ENCODE assay signal across 2 cellular contexts in the genomic region with DNA sequence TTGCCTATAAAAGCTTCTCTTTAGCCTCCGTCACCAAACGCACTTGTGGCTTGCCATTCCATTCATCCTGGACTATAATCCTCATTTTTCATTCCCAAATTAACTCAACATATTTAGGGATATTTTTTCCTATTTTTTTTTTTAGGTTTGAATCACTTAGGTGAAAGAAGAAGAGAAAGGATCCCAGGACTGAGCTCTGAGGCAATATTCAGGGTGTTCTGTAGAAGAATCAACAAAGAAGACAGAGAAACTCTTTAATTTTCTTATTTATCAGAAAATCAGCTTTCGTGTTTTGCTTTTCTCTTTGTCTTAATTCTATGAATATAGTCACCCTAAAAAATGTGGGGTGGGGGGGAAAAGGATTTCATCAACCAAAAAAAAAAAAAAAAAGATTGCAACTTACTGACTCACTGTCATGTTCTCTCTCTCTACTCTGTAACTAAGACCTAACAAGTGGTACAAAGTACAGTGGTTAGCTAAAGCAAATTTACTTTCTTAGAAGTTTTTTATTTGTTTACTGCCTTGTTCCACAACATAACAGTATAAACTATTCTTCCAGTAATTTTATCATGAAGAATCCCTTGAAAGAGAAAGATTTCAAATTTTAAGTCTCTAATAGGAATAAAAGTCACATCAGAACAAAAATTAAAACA.
A peak's percentile ranks its signal among the peaks of the same experiment; 100 is the strongest.
TF ChIP-seq lines count a peak whose summit lies in the region.

No MANE protein-coding gene starts in this region.

TF ChIP-seq in SK-N-SH treated with all-trans-retinoic acid at 6 μM for 48 hours, 23 proteins besides CTCF, POLR2A, EP300 and RAD21 (continued from another document):
- TF ChIP-seq, protein P1, sequence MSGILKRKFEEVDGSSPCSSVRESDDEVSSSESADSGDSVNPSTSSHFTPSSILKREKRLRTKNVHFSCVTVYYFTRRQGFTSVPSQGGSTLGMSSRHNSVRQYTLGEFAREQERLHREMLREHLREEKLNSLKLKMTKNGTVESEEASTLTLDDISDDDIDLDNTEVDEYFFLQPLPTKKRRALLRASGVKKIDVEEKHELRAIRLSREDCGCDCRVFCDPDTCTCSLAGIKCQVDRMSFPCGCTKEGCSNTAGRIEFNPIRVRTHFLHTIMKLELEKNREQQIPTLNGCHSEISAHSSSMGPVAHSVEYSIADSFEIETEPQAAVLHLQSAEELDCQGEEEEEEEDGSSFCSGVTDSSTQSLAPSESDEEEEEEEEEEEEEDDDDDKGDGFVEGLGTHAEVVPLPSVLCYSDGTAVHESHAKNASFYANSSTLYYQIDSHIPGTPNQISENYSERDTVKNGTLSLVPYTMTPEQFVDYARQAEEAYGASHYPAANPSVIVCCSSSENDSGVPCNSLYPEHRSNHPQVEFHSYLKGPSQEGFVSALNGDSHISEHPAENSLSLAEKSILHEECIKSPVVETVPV (CRISPR knock-in tag; IDR thresholded peaks at IDR 0.05) = no peak
- TF ChIP-seq GLIS3 (CRISPR knock-in tag; IDR thresholded peaks at IDR 0.05) = no peak

TF ChIP-seq in HepG2, 621 proteins besides CTCF, POLR2A, EP300 and RAD21 (continued from another document):
- TF ChIP-seq, protein P2, sequence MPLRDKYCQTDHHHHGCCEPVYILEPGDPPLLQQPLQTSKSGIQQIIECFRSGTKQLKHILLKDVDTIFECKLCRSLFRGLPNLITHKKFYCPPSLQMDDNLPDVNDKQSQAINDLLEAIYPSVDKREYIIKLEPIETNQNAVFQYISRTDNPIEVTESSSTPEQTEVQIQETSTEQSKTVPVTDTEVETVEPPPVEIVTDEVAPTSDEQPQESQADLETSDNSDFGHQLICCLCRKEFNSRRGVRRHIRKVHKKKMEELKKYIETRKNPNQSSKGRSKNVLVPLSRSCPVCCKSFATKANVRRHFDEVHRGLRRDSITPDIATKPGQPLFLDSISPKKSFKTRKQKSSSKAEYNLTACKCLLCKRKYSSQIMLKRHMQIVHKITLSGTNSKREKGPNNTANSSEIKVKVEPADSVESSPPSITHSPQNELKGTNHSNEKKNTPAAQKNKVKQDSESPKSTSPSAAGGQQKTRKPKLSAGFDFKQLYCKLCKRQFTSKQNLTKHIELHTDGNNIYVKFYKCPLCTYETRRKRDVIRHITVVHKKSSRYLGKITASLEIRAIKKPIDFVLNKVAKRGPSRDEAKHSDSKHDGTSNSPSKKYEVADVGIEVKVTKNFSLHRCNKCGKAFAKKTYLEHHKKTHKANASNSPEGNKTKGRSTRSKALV (CRISPR knock-in tag; IDR thresholded peaks at IDR 0.05) = no peak
- TF ChIP-seq, protein P3, sequence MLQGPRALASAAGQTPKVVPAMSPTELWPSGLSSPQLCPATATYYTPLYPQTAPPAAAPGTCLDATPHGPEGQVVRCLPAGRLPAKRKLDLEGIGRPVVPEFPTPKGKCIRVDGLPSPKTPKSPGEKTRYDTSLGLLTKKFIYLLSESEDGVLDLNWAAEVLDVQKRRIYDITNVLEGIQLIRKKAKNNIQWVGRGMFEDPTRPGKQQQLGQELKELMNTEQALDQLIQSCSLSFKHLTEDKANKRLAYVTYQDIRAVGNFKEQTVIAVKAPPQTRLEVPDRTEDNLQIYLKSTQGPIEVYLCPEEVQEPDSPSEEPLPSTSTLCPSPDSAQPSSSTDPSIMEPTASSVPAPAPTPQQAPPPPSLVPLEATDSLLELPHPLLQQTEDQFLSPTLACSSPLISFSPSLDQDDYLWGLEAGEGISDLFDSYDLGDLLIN (CRISPR knock-in tag; IDR thresholded peaks at IDR 0.05; ENCODE audit: borderline replicate concordance) = no peak
- no peak for TF ChIP-seq ELF4 (CRISPR knock-in tag; IDR thresholded peaks at IDR 0.05; ENCODE audit: borderline replicate concordance)
- TF ChIP-seq, protein P4, sequence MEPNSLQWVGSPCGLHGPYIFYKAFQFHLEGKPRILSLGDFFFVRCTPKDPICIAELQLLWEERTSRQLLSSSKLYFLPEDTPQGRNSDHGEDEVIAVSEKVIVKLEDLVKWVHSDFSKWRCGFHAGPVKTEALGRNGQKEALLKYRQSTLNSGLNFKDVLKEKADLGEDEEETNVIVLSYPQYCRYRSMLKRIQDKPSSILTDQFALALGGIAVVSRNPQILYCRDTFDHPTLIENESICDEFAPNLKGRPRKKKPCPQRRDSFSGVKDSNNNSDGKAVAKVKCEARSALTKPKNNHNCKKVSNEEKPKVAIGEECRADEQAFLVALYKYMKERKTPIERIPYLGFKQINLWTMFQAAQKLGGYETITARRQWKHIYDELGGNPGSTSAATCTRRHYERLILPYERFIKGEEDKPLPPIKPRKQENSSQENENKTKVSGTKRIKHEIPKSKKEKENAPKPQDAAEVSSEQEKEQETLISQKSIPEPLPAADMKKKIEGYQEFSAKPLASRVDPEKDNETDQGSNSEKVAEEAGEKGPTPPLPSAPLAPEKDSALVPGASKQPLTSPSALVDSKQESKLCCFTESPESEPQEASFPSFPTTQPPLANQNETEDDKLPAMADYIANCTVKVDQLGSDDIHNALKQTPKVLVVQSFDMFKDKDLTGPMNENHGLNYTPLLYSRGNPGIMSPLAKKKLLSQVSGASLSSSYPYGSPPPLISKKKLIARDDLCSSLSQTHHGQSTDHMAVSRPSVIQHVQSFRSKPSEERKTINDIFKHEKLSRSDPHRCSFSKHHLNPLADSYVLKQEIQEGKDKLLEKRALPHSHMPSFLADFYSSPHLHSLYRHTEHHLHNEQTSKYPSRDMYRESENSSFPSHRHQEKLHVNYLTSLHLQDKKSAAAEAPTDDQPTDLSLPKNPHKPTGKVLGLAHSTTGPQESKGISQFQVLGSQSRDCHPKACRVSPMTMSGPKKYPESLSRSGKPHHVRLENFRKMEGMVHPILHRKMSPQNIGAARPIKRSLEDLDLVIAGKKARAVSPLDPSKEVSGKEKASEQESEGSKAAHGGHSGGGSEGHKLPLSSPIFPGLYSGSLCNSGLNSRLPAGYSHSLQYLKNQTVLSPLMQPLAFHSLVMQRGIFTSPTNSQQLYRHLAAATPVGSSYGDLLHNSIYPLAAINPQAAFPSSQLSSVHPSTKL (CRISPR knock-in tag; IDR thresholded peaks at IDR 0.05) = peak; percentile 68
- no peak for TF ChIP-seq SIX1 (CRISPR knock-in tag; IDR thresholded peaks at IDR 0.05; ENCODE audit: borderline replicate concordance)
- TF ChIP-seq, protein P5, sequence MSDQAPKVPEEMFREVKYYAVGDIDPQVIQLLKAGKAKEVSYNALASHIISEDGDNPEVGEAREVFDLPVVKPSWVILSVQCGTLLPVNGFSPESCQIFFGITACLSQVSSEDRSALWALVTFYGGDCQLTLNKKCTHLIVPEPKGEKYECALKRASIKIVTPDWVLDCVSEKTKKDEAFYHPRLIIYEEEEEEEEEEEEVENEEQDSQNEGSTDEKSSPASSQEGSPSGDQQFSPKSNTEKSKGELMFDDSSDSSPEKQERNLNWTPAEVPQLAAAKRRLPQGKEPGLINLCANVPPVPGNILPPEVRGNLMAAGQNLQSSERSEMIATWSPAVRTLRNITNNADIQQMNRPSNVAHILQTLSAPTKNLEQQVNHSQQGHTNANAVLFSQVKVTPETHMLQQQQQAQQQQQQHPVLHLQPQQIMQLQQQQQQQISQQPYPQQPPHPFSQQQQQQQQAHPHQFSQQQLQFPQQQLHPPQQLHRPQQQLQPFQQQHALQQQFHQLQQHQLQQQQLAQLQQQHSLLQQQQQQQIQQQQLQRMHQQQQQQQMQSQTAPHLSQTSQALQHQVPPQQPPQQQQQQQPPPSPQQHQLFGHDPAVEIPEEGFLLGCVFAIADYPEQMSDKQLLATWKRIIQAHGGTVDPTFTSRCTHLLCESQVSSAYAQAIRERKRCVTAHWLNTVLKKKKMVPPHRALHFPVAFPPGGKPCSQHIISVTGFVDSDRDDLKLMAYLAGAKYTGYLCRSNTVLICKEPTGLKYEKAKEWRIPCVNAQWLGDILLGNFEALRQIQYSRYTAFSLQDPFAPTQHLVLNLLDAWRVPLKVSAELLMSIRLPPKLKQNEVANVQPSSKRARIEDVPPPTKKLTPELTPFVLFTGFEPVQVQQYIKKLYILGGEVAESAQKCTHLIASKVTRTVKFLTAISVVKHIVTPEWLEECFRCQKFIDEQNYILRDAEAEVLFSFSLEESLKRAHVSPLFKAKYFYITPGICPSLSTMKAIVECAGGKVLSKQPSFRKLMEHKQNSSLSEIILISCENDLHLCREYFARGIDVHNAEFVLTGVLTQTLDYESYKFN (CRISPR knock-in tag; conservative IDR thresholded peaks at IDR 0.05) = peak; percentile 48
- TF ChIP-seq CEBPB (IDR thresholded peaks at IDR 0.05; ENCODE audit: borderline replicate concordance, low read depth, low read length) = 0 out of 2 replicates have a peak, but pooled peaks have one; percentile 16
- peak; percentile 78 for TF ChIP-seq RARA (CRISPR knock-in tag; IDR thresholded peaks at IDR 0.05)
- TF ChIP-seq CEBPG (CRISPR knock-in tag; IDR thresholded peaks at IDR 0.05) = no peak
- TF ChIP-seq SETDB1 (CRISPR knock-in tag; IDR thresholded peaks at IDR 0.05; ENCODE audit: borderline replicate concordance) = no peak
- TF ChIP-seq FOXA3 (CRISPR knock-in tag; IDR thresholded peaks at IDR 0.05) = peak; percentile 74
- TF ChIP-seq TOPORS (CRISPR knock-in tag; IDR thresholded peaks at IDR 0.05) = no peak
- no peak for TF ChIP-seq ZNF274 (CRISPR knock-in tag; IDR thresholded peaks at IDR 0.05)
- peak; percentile 21; the same call in 1 of the 2 replicates for TF ChIP-seq CREM (IDR thresholded peaks at IDR 0.05)
- TF ChIP-seq CREM (CRISPR knock-in tag; IDR thresholded peaks at IDR 0.05) = no peak
- TF ChIP-seq FOXA1 (IDR thresholded peaks at IDR 0.05) = no peak
- 0 out of 2 replicates have a peak, but pooled peaks have one; percentile 29 for TF ChIP-seq FOXA1 (CRISPR knock-in tag; IDR thresholded peaks at IDR 0.05)
- peak; percentile 97 for TF ChIP-seq TBL1XR1 (IDR thresholded peaks at IDR 0.05; ENCODE audit: borderline replicate concordance, low read length, partially characterized antibody)
- TF ChIP-seq EEA1 (CRISPR knock-in tag; IDR thresholded peaks at IDR 0.05; ENCODE audit: borderline replicate concordance) = no peak
- TF ChIP-seq GATAD2A (CRISPR knock-in tag; IDR thresholded peaks at IDR 0.05) = peak; percentile 59
- TF ChIP-seq, protein P6, sequence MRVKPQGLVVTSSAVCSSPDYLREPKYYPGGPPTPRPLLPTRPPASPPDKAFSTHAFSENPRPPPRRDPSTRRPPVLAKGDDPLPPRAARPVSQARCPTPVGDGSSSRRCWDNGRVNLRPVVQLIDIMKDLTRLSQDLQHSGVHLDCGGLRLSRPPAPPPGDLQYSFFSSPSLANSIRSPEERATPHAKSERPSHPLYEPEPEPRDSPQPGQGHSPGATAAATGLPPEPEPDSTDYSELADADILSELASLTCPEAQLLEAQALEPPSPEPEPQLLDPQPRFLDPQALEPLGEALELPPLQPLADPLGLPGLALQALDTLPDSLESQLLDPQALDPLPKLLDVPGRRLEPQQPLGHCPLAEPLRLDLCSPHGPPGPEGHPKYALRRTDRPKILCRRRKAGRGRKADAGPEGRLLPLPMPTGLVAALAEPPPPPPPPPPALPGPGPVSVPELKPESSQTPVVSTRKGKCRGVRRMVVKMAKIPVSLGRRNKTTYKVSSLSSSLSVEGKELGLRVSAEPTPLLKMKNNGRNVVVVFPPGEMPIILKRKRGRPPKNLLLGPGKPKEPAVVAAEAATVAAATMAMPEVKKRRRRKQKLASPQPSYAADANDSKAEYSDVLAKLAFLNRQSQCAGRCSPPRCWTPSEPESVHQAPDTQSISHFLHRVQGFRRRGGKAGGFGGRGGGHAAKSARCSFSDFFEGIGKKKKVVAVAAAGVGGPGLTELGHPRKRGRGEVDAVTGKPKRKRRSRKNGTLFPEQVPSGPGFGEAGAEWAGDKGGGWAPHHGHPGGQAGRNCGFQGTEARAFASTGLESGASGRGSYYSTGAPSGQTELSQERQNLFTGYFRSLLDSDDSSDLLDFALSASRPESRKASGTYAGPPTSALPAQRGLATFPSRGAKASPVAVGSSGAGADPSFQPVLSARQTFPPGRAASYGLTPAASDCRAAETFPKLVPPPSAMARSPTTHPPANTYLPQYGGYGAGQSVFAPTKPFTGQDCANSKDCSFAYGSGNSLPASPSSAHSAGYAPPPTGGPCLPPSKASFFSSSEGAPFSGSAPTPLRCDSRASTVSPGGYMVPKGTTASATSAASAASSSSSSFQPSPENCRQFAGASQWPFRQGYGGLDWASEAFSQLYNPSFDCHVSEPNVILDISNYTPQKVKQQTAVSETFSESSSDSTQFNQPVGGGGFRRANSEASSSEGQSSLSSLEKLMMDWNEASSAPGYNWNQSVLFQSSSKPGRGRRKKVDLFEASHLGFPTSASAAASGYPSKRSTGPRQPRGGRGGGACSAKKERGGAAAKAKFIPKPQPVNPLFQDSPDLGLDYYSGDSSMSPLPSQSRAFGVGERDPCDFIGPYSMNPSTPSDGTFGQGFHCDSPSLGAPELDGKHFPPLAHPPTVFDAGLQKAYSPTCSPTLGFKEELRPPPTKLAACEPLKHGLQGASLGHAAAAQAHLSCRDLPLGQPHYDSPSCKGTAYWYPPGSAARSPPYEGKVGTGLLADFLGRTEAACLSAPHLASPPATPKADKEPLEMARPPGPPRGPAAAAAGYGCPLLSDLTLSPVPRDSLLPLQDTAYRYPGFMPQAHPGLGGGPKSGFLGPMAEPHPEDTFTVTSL (CRISPR knock-in tag; IDR thresholded peaks at IDR 0.05; ENCODE audit: borderline replicate concordance) = peak; percentile 53; the same call in 1 of the 2 replicates
- TF ChIP-seq HNF4A (CRISPR knock-in tag; IDR thresholded peaks at IDR 0.05) = peak; percentile 45
- peak; percentile 99 for TF ChIP-seq BCL6 (CRISPR knock-in tag; IDR thresholded peaks at IDR 0.05)
- TF ChIP-seq HHEX (CRISPR knock-in tag; IDR thresholded peaks at IDR 0.05) = 0 out of 2 replicates have a peak, but pooled peaks have one; percentile 42
- TF ChIP-seq, protein P7, sequence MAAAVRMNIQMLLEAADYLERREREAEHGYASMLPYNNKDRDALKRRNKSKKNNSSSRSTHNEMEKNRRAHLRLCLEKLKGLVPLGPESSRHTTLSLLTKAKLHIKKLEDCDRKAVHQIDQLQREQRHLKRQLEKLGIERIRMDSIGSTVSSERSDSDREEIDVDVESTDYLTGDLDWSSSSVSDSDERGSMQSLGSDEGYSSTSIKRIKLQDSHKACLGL (CRISPR knock-in tag; IDR thresholded peaks at IDR 0.05) = no peak
TF ChIP-seq in HepG2: peak in this region for 21.
